Comparison of ENCODE assay signal across 22 cellular contexts in genomic region chr12:29960113-29960512, GRCh38.
"Had no signal": no experiment of that assay in that cellular context is flagged by ENCODE, and none has a peak within 500 bp of the region (broad histone marks: within the 10 kb centered on the region; RNA-seq: fewer than 3 reads in every experiment).

No MANE protein-coding gene starts in this region.

- H3K9me3 ChIP-seq: neutrophil, ovary, sigmoid colon, suprapubic skin, tibial nerve had no signal

- H3K36me3 ChIP-seq: brain microvascular endothelial cell, neutrophil, ovary, sigmoid colon, suprapubic skin, tibial nerve had no signal

- H3K27ac ChIP-seq: brain microvascular endothelial cell, neutrophil, ovary, sigmoid colon, suprapubic skin, tibial nerve had no signal

- H3K27me3 ChIP-seq: brain microvascular endothelial cell, neutrophil, ovary, sigmoid colon, suprapubic skin, tibial nerve had no signal

- DNase-seq: activated CD4-positive, alpha-beta T cell treated with anti-CD3 and anti-CD28 coated beads for 36 hours; activated CD4-positive, alpha-beta T cell treated with anti-CD3 and anti-CD28 coated beads, Interleukin-2, amount 50 U/mL, for 4 hours; activated CD4-positive, CD25-positive, alpha-beta regulatory T cell; activated effector memory CD4-positive, alpha-beta T cell treated with Interleukin-2 at 50 U/mL for 16 hours; activated naive CD4-positive, alpha-beta T cell treated with Interleukin-2 at 50 U/mL for 16 hours; activated T-cell treated with anti-CD3 and anti-CD28 coated beads for 4 hours; activated T-cell treated with anti-CD3 and anti-CD28 coated beads, Interleukin-2, amount 50 U/mL, for 72 hours; brain microvascular endothelial cell; endodermal cell; foreskin melanocyte; left ventricle myocardium superior; ovary; sigmoid colon; small intestine; stimulated activated CD4-positive, alpha-beta T cell treated with anti-CD3 and anti-CD28 coated beads, Interleukin-1b, Interleukin-23, amount 100 ng/mL, for 48 hours; stimulated activated CD4-positive, alpha-beta T cell treated with anti-CD3 and anti-CD28 coated beads, Interleukin-4, amount 100 ng/mL, for 4 hours; stimulated activated CD8-positive, alpha-beta memory T cell treated with anti-CD3 and anti-CD28 coated beads, Interleukin-4, amount 100 ng/mL, for 48 hours had no signal

- H3K4me1 ChIP-seq: sigmoid colon, suprapubic skin had no signal

- H3K4me3 ChIP-seq: ovary, sigmoid colon, suprapubic skin, tibial nerve had no signal

- ATAC-seq: activated CD4-positive, alpha-beta T cell treated with anti-CD3 and anti-CD28 coated beads for 36 hours; activated T-cell treated with anti-CD3 and anti-CD28 coated beads, Interleukin-2, amount 50 U/mL, for 72 hours; esophagus mucosa; left ventricle myocardium superior; stimulated activated memory B cell treated with anti-CD40 and anti-IgM and Interleukin-4, amounts not matched to agents 10 μg/mL and 1 μg/mL and 100 μg/mL, for 72 hours had no signal
